In genomic region chr7:158704524-158705233, GRCh38 we compare ENCODE assay signal across 1 cellular context.
TF ChIP-seq lines count a peak whose summit lies in the region.

Gene NCAPG2, minus strand, starts transcription at chr7:158704804. Its CDS starts 2,905 bp downstream, at chr7:158701899.

TF ChIP-seq in HepG2, 621 proteins besides CTCF, POLR2A, EP300 and RAD21 (continued from another document and continues in another):
- TF ChIP-seq, protein P1, sequence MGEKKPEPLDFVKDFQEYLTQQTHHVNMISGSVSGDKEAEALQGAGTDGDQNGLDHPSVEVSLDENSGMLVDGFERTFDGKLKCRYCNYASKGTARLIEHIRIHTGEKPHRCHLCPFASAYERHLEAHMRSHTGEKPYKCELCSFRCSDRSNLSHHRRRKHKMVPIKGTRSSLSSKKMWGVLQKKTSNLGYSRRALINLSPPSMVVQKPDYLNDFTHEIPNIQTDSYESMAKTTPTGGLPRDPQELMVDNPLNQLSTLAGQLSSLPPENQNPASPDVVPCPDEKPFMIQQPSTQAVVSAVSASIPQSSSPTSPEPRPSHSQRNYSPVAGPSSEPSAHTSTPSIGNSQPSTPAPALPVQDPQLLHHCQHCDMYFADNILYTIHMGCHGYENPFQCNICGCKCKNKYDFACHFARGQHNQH (CRISPR knock-in tag; IDR thresholded peaks at IDR 0.05) = peak; percentile 68; the same call in 1 of the 2 replicates
- TF ChIP-seq, protein P2, sequence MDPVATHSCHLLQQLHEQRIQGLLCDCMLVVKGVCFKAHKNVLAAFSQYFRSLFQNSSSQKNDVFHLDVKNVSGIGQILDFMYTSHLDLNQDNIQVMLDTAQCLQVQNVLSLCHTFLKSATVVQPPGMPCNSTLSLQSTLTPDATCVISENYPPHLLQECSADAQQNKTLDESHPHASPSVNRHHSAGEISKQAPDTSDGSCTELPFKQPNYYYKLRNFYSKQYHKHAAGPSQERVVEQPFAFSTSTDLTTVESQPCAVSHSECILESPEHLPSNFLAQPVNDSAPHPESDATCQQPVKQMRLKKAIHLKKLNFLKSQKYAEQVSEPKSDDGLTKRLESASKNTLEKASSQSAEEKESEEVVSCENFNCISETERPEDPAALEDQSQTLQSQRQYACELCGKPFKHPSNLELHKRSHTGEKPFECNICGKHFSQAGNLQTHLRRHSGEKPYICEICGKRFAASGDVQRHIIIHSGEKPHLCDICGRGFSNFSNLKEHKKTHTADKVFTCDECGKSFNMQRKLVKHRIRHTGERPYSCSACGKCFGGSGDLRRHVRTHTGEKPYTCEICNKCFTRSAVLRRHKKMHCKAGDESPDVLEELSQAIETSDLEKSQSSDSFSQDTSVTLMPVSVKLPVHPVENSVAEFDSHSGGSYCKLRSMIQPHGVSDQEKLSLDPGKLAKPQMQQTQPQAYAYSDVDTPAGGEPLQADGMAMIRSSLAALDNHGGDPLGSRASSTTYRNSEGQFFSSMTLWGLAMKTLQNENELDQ (CRISPR knock-in tag; IDR thresholded peaks at IDR 0.05; ENCODE audit: borderline replicate concordance) = no peak
- no peak for TF ChIP-seq ZFP37 (CRISPR knock-in tag; IDR thresholded peaks at IDR 0.05; ENCODE audit: borderline replicate concordance)
- TF ChIP-seq PHB2 (IDR thresholded peaks at IDR 0.05; ENCODE audit: partially characterized antibody) = no peak
- peak; percentile 19; the same call in 1 of the 2 replicates for TF ChIP-seq NCOR1 (IDR thresholded peaks at IDR 0.05; ENCODE audit: borderline replicate concordance, low read length)
- TF ChIP-seq GABPB1 (CRISPR knock-in tag; IDR thresholded peaks at IDR 0.05) = peak; percentile 89
- no peak for TF ChIP-seq ZNF138 (CRISPR knock-in tag; IDR thresholded peaks at IDR 0.05; ENCODE audit: low read depth)
- TF ChIP-seq THAP11 (CRISPR knock-in tag; IDR thresholded peaks at IDR 0.05) = peak; percentile 85; the same call in 1 of the 2 replicates
- TF ChIP-seq ZNF580 (CRISPR knock-in tag; IDR thresholded peaks at IDR 0.05; ENCODE audit: borderline replicate concordance, low read depth) = peak; percentile 48; the same call in 1 of the 2 replicates
- peak; percentile 68; the same call in 1 of the 2 replicates for TF ChIP-seq ZNF451 (CRISPR knock-in tag; IDR thresholded peaks at IDR 0.05)
- no peak for TF ChIP-seq ZNF512 (CRISPR knock-in tag; IDR thresholded peaks at IDR 0.05)
- peak; percentile 58; the same call in 1 of the 2 replicates for TF ChIP-seq RNF2 (conservative IDR thresholded peaks at IDR 0.05; ENCODE audit: low read depth)
- TF ChIP-seq BCL3 (CRISPR knock-in tag; IDR thresholded peaks at IDR 0.05) = peak; percentile 57; the same call in 1 of the 2 replicates
- no peak for TF ChIP-seq SIX4 (CRISPR knock-in tag; IDR thresholded peaks at IDR 0.05)
- TF ChIP-seq ZBTB2 (CRISPR knock-in tag; IDR thresholded peaks at IDR 0.05; ENCODE audit: low read depth) = peak; percentile 88
- TF ChIP-seq ATF5 (CRISPR knock-in tag; IDR thresholded peaks at IDR 0.05; ENCODE audit: low read depth) = no peak
- TF ChIP-seq ZNF12 (CRISPR knock-in tag; IDR thresholded peaks at IDR 0.05) = 0 out of 2 replicates have a peak, but pooled peaks have one; percentile 18
- peak; percentile 80; the same call in 1 of the 2 replicates for TF ChIP-seq ZNF274 (CRISPR knock-in tag; IDR thresholded peaks at IDR 0.05)
- TF ChIP-seq ZSCAN20 (CRISPR knock-in tag; IDR thresholded peaks at IDR 0.05; ENCODE audit: borderline replicate concordance) = 0 out of 2 replicates have a peak, but pooled peaks have one; percentile 37
- TF ChIP-seq SNAPC4 (CRISPR knock-in tag; IDR thresholded peaks at IDR 0.05) = no peak
- TF ChIP-seq HOXA5 (CRISPR knock-in tag; IDR thresholded peaks at IDR 0.05) = peak; percentile 71; the same call in 1 of the 2 replicates
- no peak for TF ChIP-seq PBX2 (CRISPR knock-in tag; IDR thresholded peaks at IDR 0.05)
- no peak for TF ChIP-seq RAD51 (IDR thresholded peaks at IDR 0.05; ENCODE audit: borderline replicate concordance)
- no peak for TF ChIP-seq TSC22D2 (CRISPR knock-in tag; IDR thresholded peaks at IDR 0.05; ENCODE audit: borderline replicate concordance)
- peak; percentile 64 for TF ChIP-seq TAF1 (CRISPR knock-in tag; IDR thresholded peaks at IDR 0.05)
- TF ChIP-seq ZBED4 (CRISPR knock-in tag; IDR thresholded peaks at IDR 0.05; ENCODE audit: borderline replicate concordance) = 0 out of 2 replicates have a peak, but pooled peaks have one; percentile 28
- TF ChIP-seq, protein P3, sequence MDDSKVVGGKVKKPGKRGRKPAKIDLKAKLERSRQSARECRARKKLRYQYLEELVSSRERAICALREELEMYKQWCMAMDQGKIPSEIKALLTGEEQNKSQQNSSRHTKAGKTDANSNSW (CRISPR knock-in tag; IDR thresholded peaks at IDR 0.05; ENCODE audit: borderline replicate concordance) = no peak
- peak; percentile 99 for TF ChIP-seq ZBTB14 (CRISPR knock-in tag; IDR thresholded peaks at IDR 0.05)
- TF ChIP-seq SP4 (CRISPR knock-in tag; IDR thresholded peaks at IDR 0.05) = peak; percentile 93
- no peak for TF ChIP-seq ZBTB44 (CRISPR knock-in tag; IDR thresholded peaks at IDR 0.05)
- peak; percentile 45 for TF ChIP-seq TEAD3 (CRISPR knock-in tag; optimal IDR thresholded peaks at IDR 0.05; ENCODE audit: borderline replicate concordance)
